In genomic region chr15:77045985-77046384, GRCh38 we compare ENCODE assay signal across 19 cellular contexts. TPM values are rescaled to one million over a fixed set of nuclear protein-coding genes. Genes with fewer than 3 reads are reported as not detected.
DNase-seq lines count a peak whose midpoint lies in the region; ATAC-seq lines count a peak whose summit lies in the region.
"Had no signal": no experiment of that assay in that cellular context is flagged by ENCODE, and none has a peak within 500 bp of the region (broad histone marks: within the 10 kb centered on the region; RNA-seq: fewer than 3 reads in every experiment).

No MANE protein-coding gene starts in this region.

- no peak overlapping the region for H3K4me3 Mint-ChIP-seq in immature natural killer cell
- H3K4me3 Mint-ChIP-seq: CD4-positive, alpha-beta T cell; GM23338 had no signal

- peaks cover 19 to 26% (median 21%) of the 10 kb centered on the region in 3 donors for H3K4me1 ChIP-seq in skeletal muscle tissue (ENCODE audit: control insufficient read depth in 3 of 3, insufficient read depth in 3 of 3, low read length in 3 of 3)

- H3K9me3 ChIP-seq in skeletal muscle tissue (ENCODE audit: control insufficient read depth in 3 of 3, low read length in 3 of 3), result no peaks in the 10 kb centered on the region

- peaks cover 10 to 22% (median 16%) of the 10 kb centered on the region in 3 donors for H3K36me3 ChIP-seq in skeletal muscle tissue (ENCODE audit: control insufficient read depth in 3 of 3, insufficient read depth in 3 of 3, low read length in 3 of 3)

- H3K9me3 Mint-ChIP-seq in immature natural killer cell, result peaks cover 0 to 1% (median 0%) of the 10 kb centered on the region in 6 donors
- H3K9me3 Mint-ChIP-seq: CD4-positive, alpha-beta T cell; GM23338 had no signal

- H3K27ac ChIP-seq in skeletal muscle tissue (ENCODE audit: low read depth, low read length), result peak overlapping the region; percentile 0
- H3K27ac ChIP-seq: C4-2B, HL-60 had no signal

- H3K27me3 ChIP-seq in skeletal muscle tissue (ENCODE audit: control insufficient read depth in 3 of 3, insufficient read depth in 3 of 3, low read length in 3 of 3), result no peaks in the 10 kb centered on the region

- no peak overlapping the region for H3K4me3 ChIP-seq in skeletal muscle tissue (ENCODE audit: low read length in 3 of 3)
- H3K4me3 ChIP-seq: GM23338 had no signal

- H3K4me1 Mint-ChIP-seq in immature natural killer cell, result peaks cover 20 to 39% of the 10 kb centered on the region in 2 donors
- H3K4me1 Mint-ChIP-seq: GM23338 had no signal

- in situ Hi-C loops in SK-MEL-5 (cut with HindIII; ENCODE audit: low pct_unique_long_range_greater_than_20kb, low sequenced_read_pairs), result no loop called here

- DNase-seq in COLO829 (ENCODE audit: low spot score), result peak; percentile 74
- DNase-seq in SK-MEL-5 (ENCODE audit: low read depth, low spot score), result peak; percentile 20
- DNase-seq in immature natural killer cell, result no peak
- no peak for DNase-seq in activated gamma-delta T cell treated with Interleukin-2 at 50 U/mL for 16 hours
- no peak for DNase-seq in cardiac septum (ENCODE audit: low spot score)
- DNase-seq: ACHN; AML-193; CD4-positive, alpha-beta T cell; DMS153; DMS79; GDM1; HCEC 1CT had no signal

- peaks cover 29 to 39% (median 33%) of the 10 kb centered on the region in 3 donors for H3K36me3 Mint-ChIP-seq in immature natural killer cell

- H3K27ac Mint-ChIP-seq in immature natural killer cell, result peak overlapping the region in 4 of 6 donors; percentile 19 to 82 (median 34)
- H3K27ac Mint-ChIP-seq: GM23338 had no signal

- no peak for ATAC-seq in esophagus mucosa
- ATAC-seq: GM23338 had no signal

- peaks cover under 1 to 32% (median 3%) of the 10 kb centered on the region in 3 donors for H3K27me3 Mint-ChIP-seq in immature natural killer cell (ENCODE audit: low read depth in 3 of 3)
- H3K27me3 Mint-ChIP-seq: CD4-positive, alpha-beta T cell had no signal

- no peak overlapping the region for H3K9ac ChIP-seq in skeletal muscle tissue (ENCODE audit: low read depth in 1 of 3, low read length in 3 of 3)

- intact Hi-C loops in cardiac septum (cut with DNase I), result no loop called here

RNA-seq across cellular contexts. Expression of gene TSPAN3, which starts 24.9 kb away (rescaled TPM):
- 460 and 489 TPM in 2 replicates for total RNA-seq in SK-MEL-5 (2014; rRNA removed; shearing (Covaris generic))
- 578 and 652 TPM in 2 replicates for polyA plus RNA-seq in SK-MEL-5 (2015; cell fraction: cytosol; rRNA removed)
- 78.6 and 136 TPM in 2 replicates for polyA plus RNA-seq in SK-MEL-5 (2015; cell fraction: nucleus; rRNA removed)
- polyA plus RNA-seq in immature natural killer cell, result 100 to 1,000 TPM in 2 of 3 donors, 10 to 100 TPM in 1; 96.3 to 145 (median 105) TPM
- 236 TPM for total RNA-seq in skeletal muscle tissue
- total RNA-seq in cardiac septum, result 101 TPM
- total RNA-seq in esophagus mucosa, result 60.8 TPM

RNA-seq across cellular contexts. Expression of gene PSTPIP1, which starts 51.1 kb away (rescaled TPM):
- total RNA-seq in SK-MEL-5 (2014; rRNA removed; shearing (Covaris generic)), result not detected in 2 replicates
- 0.36 TPM in 1 of 2 replicates, not detected in the other for polyA plus RNA-seq in SK-MEL-5 (2015; cell fraction: cytosol; rRNA removed)
- polyA plus RNA-seq in SK-MEL-5 (2015; cell fraction: nucleus; rRNA removed), result not detected in 2 replicates
- polyA plus RNA-seq in immature natural killer cell, result 100 to 1,000 TPM in 1 of 3 donors, 10 to 100 TPM in 2; 84.4 to 127 (median 99.3) TPM
- total RNA-seq in skeletal muscle tissue (2.1 TPM), cardiac septum (2.7 TPM), esophagus mucosa (1.3 TPM)
- total RNA-seq: HT1080 had no signal
- polyA plus RNA-seq: BJ had no signal

Comparison
In these comparisons a context has a peak if more than half of its experiments do, and no peak if none do; other contexts are left out.
1. DNase-seq: peak in COLO829 (single experiment) and SK-MEL-5 (single experiment); none in immature natural killer cell (0 of 3), activated gamma-delta T cell treated with Interleukin-2 at 50 U/mL for 16 hours (single experiment) and cardiac septum (single experiment).